ENCODE assay signal across 9 cellular contexts in genomic region chr10:100341953-100342626, GRCh38. TPM values are rescaled to one million over a fixed set of nuclear protein-coding genes. Genes with fewer than 3 reads are reported as not detected.
DNase-seq lines count a peak whose midpoint lies in the region; ATAC-seq, FAIRE-seq and TF ChIP-seq lines count a peak whose summit lies in the region.
"Had no signal": no experiment of that assay in that cellular context is flagged by ENCODE, and none has a peak within 500 bp of the region (broad histone marks: within the 10 kb centered on the region; RNA-seq: fewer than 3 reads in every experiment).

No MANE protein-coding gene starts in this region.

- H3K27me3 ChIP-seq in HepG2 (ENCODE audit: control insufficient read depth in 1 of 2, insufficient read depth in 2 of 2, low read length in 2 of 2): no peaks in the 10 kb centered on the region

- CTCF ChIA-PET in HepG2 (lab: Yijun Ruan, JAX; ENCODE audit: low intra/inter-chr PET ratio, low total read pairs): interaction anchor here (0.8 to 10.5 kb wide), 4 partner anchors 18 to 167 kb away, joined by 3 to 297 read pairs (median 4); no protein-coding TSS in a partner anchor

- BruUV-seq in HepG2 (replicated peaks; lab: Mats Ljungman, UMichigan): no TSS peak

- DNase-seq in NCI-H524 (lab: John Stamatoyannopoulos, UW): peak; percentile 13 to 43
- no peak for DNase-seq in NCI-H524 treated with DMSO at 0.1 percent for 48 hours (lab: John Stamatoyannopoulos, UW)
- peak; percentile 59 for DNase-seq in LoVo (ENCODE audit: low spot score)
- DNase-seq in UCSD-AML1 (lab: John Stamatoyannopoulos, UW; ENCODE audit: unreplicated experiment): peak; percentile 50
- DNase-seq in cerebellar cortex (ENCODE audit: low spot score): peak; percentile 72
- peak; percentile 87 for DNase-seq in HepG2 (ENCODE audit: low spot score)
- peak; percentile 49 to 55 for DNase-seq in stimulated activated naive CD8-positive, alpha-beta T cell treated with anti-CD3 and anti-CD28 coated beads, Interleukin-15, amount 100 ng/mL, for 72 hours

- no peaks in the 10 kb centered on the region for H3K36me3 ChIP-seq in HepG2 (replicated peaks in 1 of 2; ENCODE audit: control insufficient read depth in 1 of 2, insufficient read depth in 2 of 2, low read length in 2 of 2)

- H3K9me3 Mint-ChIP-seq in stimulated activated naive CD8-positive, alpha-beta T cell treated with anti-CD3 and anti-CD28 coated beads, Interleukin-15, amount 100 ng/mL, for 72 hours: no peaks in the 10 kb centered on the region

- TF ChIP-seq POLR2A in HepG2 (IDR thresholded peaks at IDR 0.05; ENCODE audit: insufficient read depth in 1 of 2, low read depth in 2 of 2, low read length in 2 of 2): peak; percentile 22 to 37; a peak in 1 of 4 replicates

- H3K4me1 Mint-ChIP-seq in stimulated activated naive CD8-positive, alpha-beta T cell treated with anti-CD3 and anti-CD28 coated beads, Interleukin-15, amount 100 ng/mL, for 72 hours: peaks cover 55% of the 10 kb centered on the region

- WGBS in HepG2 (ENCODE audit: low lambda C conversion rate): under 1% methylated on average over 8 of the region's 9 CpGs

- peak overlapping the region; percentile 77 for H3K27ac ChIP-seq in HepG2 (ENCODE audit: extremely low read length, insufficient read depth, low read length)

- H3K27me3 Mint-ChIP-seq in stimulated activated naive CD8-positive, alpha-beta T cell treated with anti-CD3 and anti-CD28 coated beads, Interleukin-15, amount 100 ng/mL, for 72 hours: no peaks in the 10 kb centered on the region

- peak; percentile 90 for TF ChIP-seq RAD21 in HepG2 (CRISPR knock-in tag; IDR thresholded peaks at IDR 0.05)

- peak; percentile 95 for TF ChIP-seq CTCF in HepG2 (CRISPR knock-in tag; IDR thresholded peaks at IDR 0.05)

- peak; percentile 65 for FAIRE-seq in HepG2 (lab: Jason Lieb, UNC)

- H3K27ac Mint-ChIP-seq in stimulated activated naive CD8-positive, alpha-beta T cell treated with anti-CD3 and anti-CD28 coated beads, Interleukin-15, amount 100 ng/mL, for 72 hours: no peak overlapping the region

- H3K4me2 ChIP-seq in HepG2 (ENCODE audit: low read depth, low read length): peak overlapping the region; percentile 99

- no peaks in the 10 kb centered on the region for H4K20me1 ChIP-seq in HepG2 (ENCODE audit: insufficient read depth, low read length)

- H3K9ac ChIP-seq in HepG2 (ENCODE audit: insufficient read depth, low read depth, low read length): peak overlapping the region; percentile 74

- peak; percentile 70 for ATAC-seq in HepG2
- ATAC-seq in stimulated activated naive CD8-positive, alpha-beta T cell treated with anti-CD3 and anti-CD28 coated beads, Interleukin-15, amount 100 ng/mL, for 72 hours: peak; percentile 55
- ATAC-seq in HG03432 (IDR thresholded peaks at IDR 0.05; ENCODE audit: unreplicated experiment): no peak

- H3K4me3 Mint-ChIP-seq in stimulated activated naive CD8-positive, alpha-beta T cell treated with anti-CD3 and anti-CD28 coated beads, Interleukin-15, amount 100 ng/mL, for 72 hours: no peak overlapping the region

- H3K4me3 ChIP-seq in HepG2 (replicated peaks in 1 of 3; ENCODE audit: insufficient read depth in 1 of 3, low read depth in 2 of 3, low read length in 3 of 3): peak overlapping the region; percentile 43 to 72 (median 46)

- no peaks in the 10 kb centered on the region for H3K9me3 ChIP-seq in HepG2 (ENCODE audit: low read length)

- peaks cover 74% of the 10 kb centered on the region for H3K4me1 ChIP-seq in HepG2 (ENCODE audit: insufficient read depth, low read length)

- H3K79me2 ChIP-seq in HepG2 (ENCODE audit: insufficient read depth, low read length): peaks cover 10% of the 10 kb centered on the region

- intact Hi-C loops in HepG2 (cut with micrococcal nuclease; ENCODE audit: unreplicated experiment): loop anchor here (1.0 to 2.0 kb wide), 3 partner anchors 31 to 91 kb away; no protein-coding TSS in a partner anchor

- TF ChIP-seq EP300 in HepG2 (IDR thresholded peaks at IDR 0.05; ENCODE audit: low read depth in 2 of 2, low read length in 2 of 2) (peak in 1 of 2 experiments; percentile 32; a peak in 1 of 4 replicates), HepG2 (CRISPR knock-in tag; IDR thresholded peaks at IDR 0.05; ENCODE audit: borderline replicate concordance) (peak; percentile 24; the same call in 1 of the 2 replicates)

- in situ Hi-C loops in HepG2 (cut with HindIII; ENCODE audit: extremely low pct_ligation_motif_present, low pct_unique_long_range_greater_than_20kb): loop anchor here (5.0 to 25.0 kb wide), 3 partner anchors 90 to 545 kb away; no protein-coding TSS in a partner anchor

- peak overlapping the region; percentile 66 for H2AFZ ChIP-seq in HepG2 (ENCODE audit: low read length)

- POLR2A ChIA-PET in HepG2 (lab: Yijun Ruan, JAX): interaction anchor here (0.8 to 12.6 kb wide), 16 partner anchors 9 to 536 kb away, joined by 3 to 287 read pairs (median 4); no protein-coding TSS in a partner anchor

RNA-seq across cellular contexts. Expression of gene SCD, which starts 4.9 kb away (rescaled TPM):
- 338 and 492 TPM in 2 replicates for total RNA-seq in HepG2 (2016; rRNA removed; fragmentation: Illumina TruSeq; extraction: Trizol)
- total RNA-seq in HepG2 (2016; cell fraction: cytosol; rRNA removed; fragmentation: Illumina TruSeq; extraction: Trizol; ENCODE audit: low read depth): 31.9 and 37.2 TPM in 2 replicates
- total RNA-seq in HepG2 (2016; cell fraction: insoluble cytoplasmic fraction; rRNA removed; fragmentation: Illumina TruSeq; extraction: Trizol): 303 and 473 TPM in 2 replicates
- 175 and 195 TPM in 2 replicates for total RNA-seq in HepG2 (2016; cell fraction: membrane; rRNA removed; fragmentation: Illumina TruSeq; extraction: Trizol)
- 532 and 631 TPM in 2 replicates for total RNA-seq in HepG2 (2016; cell fraction: nucleus; rRNA removed; fragmentation: Illumina TruSeq; extraction: Trizol)
- 512 and 596 TPM in 2 replicates for polyA plus RNA-seq in HepG2 (2011; rRNA removed)
- polyA plus RNA-seq in HepG2 (2011; cell fraction: cytosol; rRNA removed): 368 and 565 TPM in 2 replicates
- 147 and 228 TPM in 2 replicates for polyA plus RNA-seq in HepG2 (2011; cell fraction: nucleus; rRNA removed)
- polyA plus RNA-seq in HepG2 (2012): 585 and 769 TPM in 2 replicates
- 36.1 and 38.4 TPM in 2 replicates for polyA plus RNA-seq in HepG2 (2016; cell fraction: cytosol; fragmentation: Illumina TruSeq; extraction: Trizol; ENCODE audit: low read depth)
- 315 and 357 TPM in 2 replicates for polyA plus RNA-seq in HepG2 (2016; cell fraction: insoluble cytoplasmic fraction; fragmentation: Illumina TruSeq; extraction: Trizol; ENCODE audit: low read depth)
- polyA plus RNA-seq in HepG2 (2016; cell fraction: membrane; fragmentation: Illumina TruSeq; extraction: Trizol; ENCODE audit: low read depth): 107 and 124 TPM in 2 replicates
- 708 and 740 TPM in 2 replicates for polyA plus RNA-seq in HepG2 (2016; cell fraction: nucleus; fragmentation: Illumina TruSeq; extraction: Trizol; ENCODE audit: insufficient read depth, low read depth)
- polyA minus RNA-seq in HepG2 (2011; rRNA and poly(A)+ RNA removed; ENCODE audit: low replicate concordance): 748 and 1,007 TPM in 2 replicates
- polyA minus RNA-seq in HepG2 (2011; cell fraction: cytosol; rRNA and poly(A)+ RNA removed): 527 and 633 TPM in 2 replicates
- 165 and 293 TPM in 2 replicates for polyA minus RNA-seq in HepG2 (2011; cell fraction: nucleus; rRNA and poly(A)+ RNA removed)

RNA-seq across cellular contexts. Expression of gene PKD2L1, which starts 12.1 kb away (rescaled TPM):
- total RNA-seq in HepG2 (2016; rRNA removed; fragmentation: Illumina TruSeq; extraction: Trizol): 0.07 and 0.31 TPM in 2 replicates
- total RNA-seq in HepG2 (2016; cell fraction: cytosol; rRNA removed; fragmentation: Illumina TruSeq; extraction: Trizol; ENCODE audit: low read depth): not detected in 2 replicates
- total RNA-seq in HepG2 (2016; cell fraction: insoluble cytoplasmic fraction; rRNA removed; fragmentation: Illumina TruSeq; extraction: Trizol): 0.07 and 0.30 TPM in 2 replicates
- not detected in 2 replicates for total RNA-seq in HepG2 (2016; cell fraction: membrane; rRNA removed; fragmentation: Illumina TruSeq; extraction: Trizol)
- total RNA-seq in HepG2 (2016; cell fraction: nucleus; rRNA removed; fragmentation: Illumina TruSeq; extraction: Trizol): not detected in 2 replicates
- polyA plus RNA-seq in HepG2 (2011; rRNA removed): 0.15 and 0.27 TPM in 2 replicates
- 0.15 and 0.21 TPM in 2 replicates for polyA plus RNA-seq in HepG2 (2011; cell fraction: cytosol; rRNA removed)
- polyA plus RNA-seq in HepG2 (2011; cell fraction: nucleus; rRNA removed): 0.61 and 0.90 TPM in 2 replicates
- 0.16 and 0.55 TPM in 2 replicates for polyA plus RNA-seq in HepG2 (2012)
- polyA plus RNA-seq in HepG2 (2016; cell fraction: cytosol; fragmentation: Illumina TruSeq; extraction: Trizol; ENCODE audit: low read depth): not detected in 2 replicates
- 0.33 TPM in 1 of 2 replicates, not detected in the other for polyA plus RNA-seq in HepG2 (2016; cell fraction: insoluble cytoplasmic fraction; fragmentation: Illumina TruSeq; extraction: Trizol; ENCODE audit: low read depth)
- polyA plus RNA-seq in HepG2 (2016; cell fraction: membrane; fragmentation: Illumina TruSeq; extraction: Trizol; ENCODE audit: low read depth): not detected in 2 replicates
- 0.21 TPM in 1 of 2 replicates, not detected in the other for polyA plus RNA-seq in HepG2 (2016; cell fraction: nucleus; fragmentation: Illumina TruSeq; extraction: Trizol; ENCODE audit: insufficient read depth, low read depth)
- 0.26 and 0.72 TPM in 2 replicates for polyA minus RNA-seq in HepG2 (2011; rRNA and poly(A)+ RNA removed; ENCODE audit: low replicate concordance)
- polyA minus RNA-seq in HepG2 (2011; cell fraction: cytosol; rRNA and poly(A)+ RNA removed): not detected in 2 replicates
- not detected in 2 replicates for polyA minus RNA-seq in HepG2 (2011; cell fraction: nucleus; rRNA and poly(A)+ RNA removed)
- polyA plus RNA-seq: esophagus had no signal

RNA-seq across cellular contexts. Expression of gene BLOC1S2, which starts 55.6 kb away (rescaled TPM):
- 64.4 and 81.4 TPM in 2 replicates for total RNA-seq in HepG2 (2016; rRNA removed; fragmentation: Illumina TruSeq; extraction: Trizol)
- total RNA-seq in HepG2 (2016; cell fraction: cytosol; rRNA removed; fragmentation: Illumina TruSeq; extraction: Trizol; ENCODE audit: low read depth): 54.2 and 57.3 TPM in 2 replicates
- total RNA-seq in HepG2 (2016; cell fraction: insoluble cytoplasmic fraction; rRNA removed; fragmentation: Illumina TruSeq; extraction: Trizol): 65.7 and 82.6 TPM in 2 replicates
- total RNA-seq in HepG2 (2016; cell fraction: membrane; rRNA removed; fragmentation: Illumina TruSeq; extraction: Trizol): 115 and 124 TPM in 2 replicates
- 25.7 and 27.8 TPM in 2 replicates for total RNA-seq in HepG2 (2016; cell fraction: nucleus; rRNA removed; fragmentation: Illumina TruSeq; extraction: Trizol)
- polyA plus RNA-seq in HepG2 (2011; rRNA removed): 19.2 and 22.3 TPM in 2 replicates
- polyA plus RNA-seq in HepG2 (2011; cell fraction: cytosol; rRNA removed): 9.3 and 14.2 TPM in 2 replicates
- 4.7 and 6.6 TPM in 2 replicates for polyA plus RNA-seq in HepG2 (2011; cell fraction: nucleus; rRNA removed)
- 26.2 and 27.5 TPM in 2 replicates for polyA plus RNA-seq in HepG2 (2012)
- 73.0 and 81.9 TPM in 2 replicates for polyA plus RNA-seq in HepG2 (2016; cell fraction: cytosol; fragmentation: Illumina TruSeq; extraction: Trizol; ENCODE audit: low read depth)
- polyA plus RNA-seq in HepG2 (2016; cell fraction: insoluble cytoplasmic fraction; fragmentation: Illumina TruSeq; extraction: Trizol; ENCODE audit: low read depth): 89.8 and 90.3 TPM in 2 replicates
- polyA plus RNA-seq in HepG2 (2016; cell fraction: membrane; fragmentation: Illumina TruSeq; extraction: Trizol; ENCODE audit: low read depth): 108 and 116 TPM in 2 replicates
- polyA plus RNA-seq in HepG2 (2016; cell fraction: nucleus; fragmentation: Illumina TruSeq; extraction: Trizol; ENCODE audit: insufficient read depth, low read depth): 48.0 and 53.7 TPM in 2 replicates
- polyA minus RNA-seq in HepG2 (2011; rRNA and poly(A)+ RNA removed; ENCODE audit: low replicate concordance): 3.4 and 6.6 TPM in 2 replicates
- polyA minus RNA-seq in HepG2 (2011; cell fraction: cytosol; rRNA and poly(A)+ RNA removed): 6.4 and 7.9 TPM in 2 replicates
- 3.9 and 8.7 TPM in 2 replicates for polyA minus RNA-seq in HepG2 (2011; cell fraction: nucleus; rRNA and poly(A)+ RNA removed)
